In the genomic region with DNA sequence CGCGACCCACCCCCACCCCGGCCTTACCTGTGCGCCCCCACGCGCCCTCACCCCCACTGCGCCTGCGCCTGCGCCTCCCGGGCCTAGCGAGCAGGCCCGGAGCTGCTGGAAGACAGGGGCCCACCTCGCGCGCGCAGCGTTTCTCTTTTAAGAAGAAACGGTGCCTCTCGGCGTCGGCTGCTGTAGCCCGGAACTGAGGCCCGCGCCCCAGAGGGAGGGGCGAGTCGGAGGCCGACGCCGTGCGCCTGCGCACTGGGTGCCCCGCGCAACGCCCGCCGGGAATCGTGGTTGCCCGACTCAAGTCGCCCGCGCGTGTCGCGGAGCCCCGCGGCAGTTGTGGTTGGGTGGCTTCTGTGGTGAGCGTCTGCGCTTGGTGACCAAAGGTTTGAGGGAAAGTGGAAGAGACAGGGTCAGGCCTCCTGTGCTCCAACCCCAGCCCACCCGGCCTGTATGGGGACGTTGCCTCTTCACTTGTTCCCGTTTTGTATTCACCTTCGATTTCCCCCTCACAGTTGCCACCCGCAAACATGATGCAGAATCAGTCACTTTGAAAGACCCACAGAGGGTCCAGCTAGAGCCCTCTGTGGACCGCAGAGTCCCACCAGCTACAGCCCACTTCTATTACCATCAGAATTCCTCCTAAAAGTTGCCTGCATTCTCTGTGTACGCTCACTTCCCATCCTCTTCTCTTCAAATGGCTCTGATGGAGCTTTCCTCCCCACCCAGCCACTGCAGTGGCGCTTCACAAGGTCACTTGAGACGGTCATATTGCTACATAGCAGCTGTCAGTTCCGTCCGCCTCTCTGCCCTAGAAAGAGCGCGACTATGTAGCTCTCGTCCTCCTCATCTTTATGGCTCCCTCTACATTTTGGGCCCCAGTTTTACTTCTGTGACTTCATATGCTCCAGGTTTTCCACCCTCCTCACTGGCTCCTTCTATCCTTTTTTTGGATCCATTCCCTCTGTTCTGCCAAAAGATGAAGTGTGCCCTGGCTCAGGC, we compare ENCODE assay signal across 8 cellular contexts. TPM values are rescaled to one million over a fixed set of nuclear protein-coding genes. Genes with fewer than 3 reads are reported as not detected.
A peak's percentile ranks its signal among the peaks of the same experiment; 100 is the strongest.
DNase-seq lines count a peak whose midpoint lies in the region; ATAC-seq, FAIRE-seq and TF ChIP-seq lines count a peak whose summit lies in the region.

TSS of gene ZNF692 (minus strand) at position 195 of the 999 bp plus-strand sequence. CDS start 776 bp downstream, outside the sequence.

- H3K4me1 ChIP-seq in right atrium auricular region (peaks cover 0 to 37% of the 10 kb centered on the region in 2 donors), rectal smooth muscle tissue (ENCODE audit: control insufficient read depth, insufficient read depth, low read length) (peaks cover 14% of the 10 kb centered on the region), vagina (peaks cover 28% of the 10 kb centered on the region)

- DNase-seq in GM18507 (ENCODE audit: extremely low spot score, insufficient read length, low read depth) (peak; percentile 94), NCI-H187 treated with DMSO at 0.1 percent for 48 hours (lab: John Stamatoyannopoulos, UW) (peak; percentile 13), anterior cingulate cortex (lab: John Stamatoyannopoulos, UW) (peak; percentile 68 to 97 (median 94)), right atrium auricular region (ENCODE audit: low spot score) (peak; percentile 98), vagina (ENCODE audit: extremely low spot score in 2 of 2) (peak in 1 of 2 donors; percentile 96)

- intact Hi-C loops in T-helper 2 cell treated with Interferon-gamma antibody and Interleukin-4, amounts not matched to agents 100 ng/mL and 5 ng/mL, for 36 hours (cut with micrococcal nuclease): loop anchor here (1.0 kb wide), 4 partner anchors 14 to 47 kb away; partner anchors contain the start of genes PGBD2 and ZNF672
- intact Hi-C loops in vagina (cut with DNase I): no loop called here

- TF ChIP-seq CTCF in right atrium auricular region (IDR thresholded peaks at IDR 0.05) (peak in 1 of 2 donors; percentile 32), vagina (IDR thresholded peaks at IDR 0.05) (no peak)

- H3K36me3 ChIP-seq in right atrium auricular region: peaks cover 2% of the 10 kb centered on the region
- peaks cover 6% of the 10 kb centered on the region for H3K36me3 ChIP-seq in rectal smooth muscle tissue (ENCODE audit: control insufficient read depth, insufficient read depth, low read length)
- no peaks in the 10 kb centered on the region for H3K36me3 ChIP-seq in vagina

- H3K4me3 ChIP-seq in right atrium auricular region: peak within 1 kb of the TSS; percentile 56 to 62
- peak within 1 kb of the TSS; percentile 93 for H3K4me3 ChIP-seq in rectal smooth muscle tissue (ENCODE audit: low read length)
- H3K4me3 ChIP-seq in vagina: peak within 1 kb of the TSS; percentile 55 to 61

- peak within 1 kb of the TSS; percentile 89 for H3K9ac ChIP-seq in rectal smooth muscle tissue (ENCODE audit: low read length)

- H3K27ac ChIP-seq in right atrium auricular region (peak within 1 kb of the TSS; percentile 86 to 91), rectal smooth muscle tissue (ENCODE audit: low read depth, low read length) (peak within 1 kb of the TSS; percentile 91), vagina (peak within 1 kb of the TSS; percentile 90)

- ATAC-seq in HG02973 (IDR thresholded peaks at IDR 0.05; ENCODE audit: unreplicated experiment): peak; percentile 75

- peak in 1 of 2 donors; percentile 79 for TF ChIP-seq POLR2A in vagina (IDR thresholded peaks at IDR 0.05)

- H3K27me3 ChIP-seq in right atrium auricular region (no peaks in the 10 kb centered on the region), rectal smooth muscle tissue (ENCODE audit: control insufficient read depth, insufficient read depth, low read length) (no peaks in the 10 kb centered on the region), vagina (no peaks in the 10 kb centered on the region)

- FAIRE-seq in GM18507 (lab: Jason Lieb, UNC): peak; percentile 78

- H3K9me3 ChIP-seq in right atrium auricular region (no peaks in the 10 kb centered on the region), vagina (no peaks in the 10 kb centered on the region)

RNA-seq across cellular contexts. Expression of gene ZNF692, which starts in this region (rescaled TPM):
- total RNA-seq in T-helper 2 cell treated with Interferon-gamma antibody and Interleukin-4, amounts not matched to agents 100 ng/mL and 5 ng/mL, for 36 hours: 64.3 and 67.8 TPM in 2 replicates
- total RNA-seq in right atrium auricular region (10 to 100 TPM in 1 of 2 donors, 1 to 10 TPM in 1; 9.7 to 11.8 TPM), vagina (46.7 TPM)
